ENCODE assay signal across 9 cellular contexts in genomic region chr7:93799750-93800357, GRCh38.
DNase-seq lines count a peak whose midpoint lies in the region; ATAC-seq and TF ChIP-seq lines count a peak whose summit lies in the region.
"Had no signal": no experiment of that assay in that cellular context is flagged by ENCODE, and none has a peak within 500 bp of the region (broad histone marks: within the 10 kb centered on the region; RNA-seq: fewer than 3 reads in every experiment).

No MANE protein-coding gene starts in this region.

- H2AFZ ChIP-seq in PC-9 (no peak overlapping the region), fibroblast of lung (ENCODE audit: low read length) (no peak overlapping the region)

- peaks cover 0 to 19% (median 4%) of the 10 kb centered on the region in 12 donors for H3K9me3 ChIP-seq in heart left ventricle
- H3K9me3 ChIP-seq in right atrium auricular region = peaks cover 0 to 10% of the 10 kb centered on the region in 2 donors
- no peaks in the 10 kb centered on the region for H3K9me3 ChIP-seq in PC-9 (ENCODE audit: insufficient read depth, low read depth)
- no peaks in the 10 kb centered on the region for H3K9me3 ChIP-seq in fibroblast of lung (ENCODE audit: control insufficient read depth, insufficient read depth, low read depth, low read length)

- H4K20me1 ChIP-seq in PC-9 (ENCODE audit: insufficient read depth) = no peaks in the 10 kb centered on the region
- H4K20me1 ChIP-seq in fibroblast of lung (ENCODE audit: control insufficient read depth, extremely low read depth, insufficient read depth, low read length) = no peaks in the 10 kb centered on the region

- intact Hi-C loops in heart left ventricle (cut with DNase I) (loop anchor here in 5 of 10 donors (5.0 to 10.0 kb wide), 3 partner anchors 275 to 422 kb away; no protein-coding TSS in a partner anchor), PC-9 (cut with micrococcal nuclease; ENCODE audit: unreplicated experiment) (loop anchor here (1.0 to 10.0 kb wide), 6 partner anchors 287 to 1445 kb away; no protein-coding TSS in a partner anchor)

- H3K4me2 ChIP-seq in PC-9 (no peak overlapping the region), fibroblast of lung (ENCODE audit: extremely low read depth, insufficient read depth, low read length) (no peak overlapping the region)

- no peaks in the 10 kb centered on the region for H3F3A ChIP-seq in PC-9 (ENCODE audit: insufficient read depth, low read depth)

- no peaks in the 10 kb centered on the region for H3K4me1 ChIP-seq in heart left ventricle
- no peaks in the 10 kb centered on the region for H3K4me1 ChIP-seq in right atrium auricular region
- no peaks in the 10 kb centered on the region for H3K4me1 ChIP-seq in PC-9 (replicated peaks; ENCODE audit: insufficient read depth)
- H3K4me1 ChIP-seq in fibroblast of lung (ENCODE audit: control insufficient read depth, extremely low read depth, insufficient read depth, low read length) = no peaks in the 10 kb centered on the region

- no peak for ATAC-seq in heart left ventricle
- ATAC-seq in GM21367 (IDR thresholded peaks at IDR 0.05; ENCODE audit: unreplicated experiment) = no peak

- H3K36me3 ChIP-seq in heart left ventricle (no peaks in the 10 kb centered on the region), right atrium auricular region (no peaks in the 10 kb centered on the region), PC-9 (ENCODE audit: low read depth) (no peaks in the 10 kb centered on the region), fibroblast of lung (ENCODE audit: control insufficient read depth, insufficient read depth, low read length) (no peaks in the 10 kb centered on the region)

- WGBS in heart left ventricle, 4 donors = 54 to 66% (median 57%) methylated on average over 5 of the region's 5 CpGs

- no TSS peak for BruUV-seq in PC-9 (replicated peaks; lab: Mats Ljungman, UMichigan)

- no peaks in the 10 kb centered on the region for H3K9me2 ChIP-seq in PC-9 (ENCODE audit: insufficient read depth)

- no peak overlapping the region for H3K27ac ChIP-seq in heart left ventricle
- no peak overlapping the region for H3K27ac ChIP-seq in right atrium auricular region
- H3K27ac ChIP-seq in PC-9 = no peak overlapping the region
- H3K27ac ChIP-seq in fibroblast of lung (ENCODE audit: insufficient read depth, low read length) = no peak overlapping the region

- peak in 10 of 12 donors; percentile 29 to 60 (median 38) for TF ChIP-seq CTCF in heart left ventricle (IDR thresholded peaks at IDR 0.05)
- peak in 1 of 2 donors; percentile 51 for TF ChIP-seq CTCF in right atrium auricular region (IDR thresholded peaks at IDR 0.05)
- peak; percentile 76 for TF ChIP-seq CTCF in PC-9 (conservative IDR thresholded peaks at IDR 0.05)
- peak; percentile 30 to 53 for TF ChIP-seq CTCF in fibroblast of lung (conservative IDR thresholded peaks at IDR 0.05 in 1 of 2, IDR thresholded peaks at IDR 0.05 in 1 of 2; ENCODE audit: low read depth in 1 of 2, low read length in 2 of 2)

- CTCF ChIA-PET in PC-9 (lab: Charles Lee) = interaction anchor here (0.7 kb wide), 2 partner anchors 205 to 482 kb away, joined by 3 read pairs; no protein-coding TSS in a partner anchor

- DNase-seq in heart left ventricle (no peak), right atrium auricular region (ENCODE audit: low spot score) (no peak), PC-9 (no peak), fibroblast of lung (ENCODE audit: low read depth in 2 of 2) (peak; percentile 11 to 30), medulla oblongata (ENCODE audit: extremely low spot score) (no peak), T-helper 2 cell (no peak), NCI-H2196 treated with DMSO at 0.1 percent for 48 hours (lab: John Stamatoyannopoulos, UW; ENCODE audit: unreplicated experiment) (no peak)
- DNase-seq: activated effector memory CD4-positive, alpha-beta T cell treated with Interleukin-2 at 50 U/mL for 16 hours had no signal

- H3K79me2 ChIP-seq in PC-9 (ENCODE audit: low read depth) (no peaks in the 10 kb centered on the region), fibroblast of lung (ENCODE audit: control insufficient read depth, insufficient read depth, low read length) (no peaks in the 10 kb centered on the region)

- TF ChIP-seq POLR2A in heart left ventricle (IDR thresholded peaks at IDR 0.05) = no peak

- H3K4me3 ChIP-seq in heart left ventricle (no peak overlapping the region), right atrium auricular region (no peak overlapping the region), PC-9 (no peak overlapping the region), fibroblast of lung (replicated peaks in 1 of 4; ENCODE audit: control extremely low read depth in 1 of 4, insufficient read depth in 1 of 4, low read depth in 3 of 4, low read length in 4 of 4) (no peak overlapping the region)

- POLR2A ChIA-PET in PC-9 (lab: Charles Lee; ENCODE audit: unreplicated experiment) = no interaction called here

- H3K9ac ChIP-seq in fibroblast of lung (ENCODE audit: insufficient read depth, low read length) = no peak overlapping the region

- H3K27me3 ChIP-seq in heart left ventricle = no peaks in the 10 kb centered on the region
- H3K27me3 ChIP-seq in right atrium auricular region = no peaks in the 10 kb centered on the region
- no peaks in the 10 kb centered on the region for H3K27me3 ChIP-seq in PC-9 (ENCODE audit: insufficient read depth, low read depth)
- H3K27me3 ChIP-seq in fibroblast of lung (ENCODE audit: control insufficient read depth, insufficient read depth, low read length) = no peaks in the 10 kb centered on the region

Comparison
In these comparisons a context has a peak if more than half of its experiments do, and no peak if none do; other contexts are left out.
1. DNase-seq: peak in fibroblast of lung (2 of 2); none in heart left ventricle (0 of 5), right atrium auricular region (single experiment), PC-9 (0 of 2), medulla oblongata (single experiment), T-helper 2 cell (0 of 5) and NCI-H2196 treated with DMSO at 0.1 percent for 48 hours (single experiment).